In the genomic region with DNA sequence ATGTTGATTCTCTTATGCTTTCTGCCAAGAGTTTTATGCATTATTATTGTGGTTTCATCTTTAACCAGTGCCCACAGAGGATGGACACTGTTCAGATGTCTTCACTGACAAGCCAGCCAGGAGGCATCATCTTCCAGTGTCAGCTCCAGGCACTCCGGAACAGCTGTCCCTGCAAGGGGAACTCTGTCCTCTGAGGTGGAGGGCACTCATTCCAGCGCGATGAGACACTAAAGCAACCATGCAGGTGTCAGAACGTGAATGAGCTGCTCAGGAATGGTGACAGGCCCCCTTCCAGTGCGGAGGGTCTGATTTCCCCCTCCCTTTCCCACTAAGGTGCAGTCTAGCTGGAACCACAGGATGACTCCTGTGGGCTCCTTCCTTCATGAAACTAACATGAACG, we compare ENCODE assay signal across 24 cellular contexts.
"Had no signal": no experiment of that assay in that cellular context is flagged by ENCODE, and none has a peak within 500 bp of the region (broad histone marks: within the 10 kb centered on the region; RNA-seq: fewer than 3 reads in every experiment).

No MANE protein-coding gene starts in this region.

- H3K36me3 ChIP-seq: ascending aorta, colonic mucosa, left lung, ovary, spleen, thoracic aorta, upper lobe of right lung, WERI-Rb-1 had no signal

- H3K4me3 Mint-ChIP-seq: activated naive CD4-positive, alpha-beta T cell treated with anti-CD3 and anti-CD28 coated beads, Interleukin-2, amount 50 U/mL, for 24 hours; activated T-cell treated with anti-CD3 and anti-CD28 coated beads, Interleukin-2, amount 50 U/mL, for 72 hours; central memory CD8-positive, alpha-beta T cell; endodermal cell; memory B cell; naive thymus-derived CD8-positive, alpha-beta T cell; stimulated activated memory B cell treated with anti-CD40 and anti-IgM and Interleukin-4, amounts not matched to agents 10 μg/mL and 1 μg/mL and 100 μg/mL, for 72 hours had no signal

- FAIRE-seq: islet of Langerhans had no signal

- DNase-seq: activated CD4-positive, alpha-beta T cell treated with anti-CD3 and anti-CD28 coated beads, Interleukin-2, amount 50 U/mL, for 4 hours; activated effector memory CD4-positive, alpha-beta T cell treated with anti-CD3 and anti-CD28 coated beads, Interleukin-2, amount 50 U/mL, for 16 hours; activated T-cell treated with anti-CD3 and anti-CD28 coated beads, Interleukin-2, amount 50 U/mL, for 72 hours; colonic mucosa; endodermal cell; foreskin fibroblast; glutamatergic neuron; hippocampal formation; left lung; naive thymus-derived CD8-positive, alpha-beta T cell; ovary; spleen; stimulated activated CD4-positive, alpha-beta T cell treated with anti-CD3 and anti-CD28 coated beads, Interleukin-4, amount 100 ng/mL, for 4 hours; T-helper 2 cell; upper lobe of right lung; WERI-Rb-1 had no signal

- H3K9me3 Mint-ChIP-seq: activated naive CD4-positive, alpha-beta T cell treated with anti-CD3 and anti-CD28 coated beads, Interleukin-2, amount 50 U/mL, for 24 hours; central memory CD8-positive, alpha-beta T cell; endodermal cell; memory B cell; naive thymus-derived CD8-positive, alpha-beta T cell had no signal

- H3K4me1 Mint-ChIP-seq: central memory CD8-positive, alpha-beta T cell; memory B cell; naive thymus-derived CD8-positive, alpha-beta T cell; stimulated activated memory B cell treated with anti-CD40 and anti-IgM and Interleukin-4, amounts not matched to agents 10 μg/mL and 1 μg/mL and 100 μg/mL, for 72 hours had no signal

- H3K4me1 ChIP-seq: ascending aorta, colonic mucosa, left lung, upper lobe of right lung had no signal

- H3K27ac ChIP-seq: ascending aorta, colonic mucosa, epithelial cell of prostate, left lung, ovary, spleen, thoracic aorta, upper lobe of right lung, WERI-Rb-1 had no signal

- H3K9me3 ChIP-seq: ascending aorta, colonic mucosa, left lung, ovary, spleen, thoracic aorta, upper lobe of right lung had no signal

- H3K36me3 Mint-ChIP-seq: activated naive CD4-positive, alpha-beta T cell treated with anti-CD3 and anti-CD28 coated beads, Interleukin-2, amount 50 U/mL, for 24 hours; memory B cell; naive thymus-derived CD8-positive, alpha-beta T cell; stimulated activated memory B cell treated with anti-CD40 and anti-IgM and Interleukin-4, amounts not matched to agents 10 μg/mL and 1 μg/mL and 100 μg/mL, for 72 hours had no signal

- H3K27me3 ChIP-seq: ascending aorta, colonic mucosa, left lung, ovary had no signal

- H3K4me3 ChIP-seq: ascending aorta, colonic mucosa, left lung, ovary, spleen, thoracic aorta, upper lobe of right lung had no signal

- H3K27ac Mint-ChIP-seq: activated naive CD4-positive, alpha-beta T cell treated with anti-CD3 and anti-CD28 coated beads, Interleukin-2, amount 50 U/mL, for 24 hours; activated T-cell treated with anti-CD3 and anti-CD28 coated beads, Interleukin-2, amount 50 U/mL, for 72 hours; endodermal cell; memory B cell; naive thymus-derived CD8-positive, alpha-beta T cell; stimulated activated memory B cell treated with anti-CD40 and anti-IgM and Interleukin-4, amounts not matched to agents 10 μg/mL and 1 μg/mL and 100 μg/mL, for 72 hours had no signal

- H3K27me3 Mint-ChIP-seq: activated naive CD4-positive, alpha-beta T cell treated with anti-CD3 and anti-CD28 coated beads, Interleukin-2, amount 50 U/mL, for 24 hours had no signal
